12 cellular contexts compared by ENCODE assay signal in the genomic region with DNA sequence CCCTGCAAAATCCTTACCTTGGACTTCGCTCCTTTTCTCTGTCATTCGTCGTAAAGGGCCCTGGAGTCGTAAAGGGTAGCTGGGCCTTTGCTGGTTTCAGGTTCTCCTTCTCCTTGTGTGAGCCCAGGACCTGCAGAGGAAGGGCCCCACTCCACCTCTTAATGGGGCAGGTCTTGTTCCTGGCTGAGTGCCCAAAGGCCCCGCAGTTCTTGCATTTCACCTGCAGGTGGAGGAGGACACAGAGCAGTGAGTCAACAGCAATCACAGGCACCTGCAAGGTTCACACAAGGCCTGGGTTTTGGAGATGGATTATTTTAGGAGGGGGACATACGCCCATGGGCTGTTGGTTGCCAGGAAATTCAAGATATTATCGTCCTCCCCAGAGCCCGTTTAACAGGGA. TPM values are rescaled to one million over a fixed set of nuclear protein-coding genes. Genes with fewer than 3 reads are reported as not detected.
A peak's percentile ranks its signal among the peaks of the same experiment; 100 is the strongest.
DNase-seq lines count a peak whose midpoint lies in the region; ATAC-seq, FAIRE-seq and TF ChIP-seq lines count a peak whose summit lies in the region.
"Not testable (repeated sequence)": the region's sequence is repeated elsewhere in the genome, so short reads cannot be mapped to it uniquely, and the experiment has no call there.
"Had no signal": no experiment of that assay in that cellular context is flagged by ENCODE, and none has a peak within 500 bp of the region (broad histone marks: within the 10 kb centered on the region; RNA-seq: fewer than 3 reads in every experiment).

No MANE protein-coding gene starts in this region.

- ATAC-seq in GM23338: peak; percentile 92
- ATAC-seq in activated B cell treated with CpG ODN at 0.5 μM for 24 hours (ENCODE audit: low read depth): peak; percentile 31

- not testable (repeated sequence) for H3K27ac Mint-ChIP-seq in GM23338, activated B cell treated with CpG ODN at 0.5 μM for 24 hours

- not testable (repeated sequence) for TF ChIP-seq CTCF in GM23338 (conservative IDR thresholded peaks at IDR 0.05; ENCODE audit: low read depth in 2 of 2); activated B cell treated with CpG ODN at 0.5 μM for 24 hours (IDR thresholded peaks at IDR 0.05); H1 (IDR thresholded peaks at IDR 0.05; ENCODE audit: control extremely low read depth in 1 of 3, insufficient read depth in 1 of 3, low read depth in 1 of 3, low read length in 3 of 3)

- not testable (repeated sequence) for H2AK5ac ChIP-seq in H1 (ENCODE audit: low read depth, low read length)

- not testable (repeated sequence) for H2BK120ac ChIP-seq in H1 (replicated peaks; ENCODE audit: low read depth, low read length)

- H2BK5ac ChIP-seq in H1 (ENCODE audit: low read depth, low read length): not testable (repeated sequence)

- not testable (repeated sequence) for H3K4me1 Mint-ChIP-seq in GM23338, activated B cell treated with CpG ODN at 0.5 μM for 24 hours

- not testable (repeated sequence) for TF ChIP-seq RAD21 in H1 (IDR thresholded peaks at IDR 0.05 in 1 of 2, conservative IDR thresholded peaks at IDR 0.05 in 1 of 2; ENCODE audit: low read depth in 2 of 2, low read length in 2 of 2)

- not testable (repeated sequence) for H3K4me3 ChIP-seq in GM23338; H1 (ENCODE audit: extremely low read depth in 1 of 4, insufficient read depth in 2 of 4, low read depth in 3 of 4, low read length in 4 of 4)

- not testable (repeated sequence) for H2BK20ac ChIP-seq in H1 (ENCODE audit: low read length)

- TF ChIP-seq POLR2A in H1 (IDR thresholded peaks at IDR 0.05; ENCODE audit: control extremely low read depth in 1 of 2, low read depth in 2 of 2, low read length in 2 of 2): not testable (repeated sequence)

- H3K56ac ChIP-seq in H1 (replicated peaks; ENCODE audit: insufficient read length, low read depth, low read length): not testable (repeated sequence)

- not testable (repeated sequence) for TF ChIP-seq EP300 in H1 (IDR thresholded peaks at IDR 0.05; ENCODE audit: borderline replicate concordance in 1 of 2, low read depth in 2 of 2, low read length in 2 of 2)

- not testable (repeated sequence) for H3K79me1 ChIP-seq in H1 (ENCODE audit: low read depth, low read length)

- not testable (repeated sequence) for H3F3A ChIP-seq in GM23338 (replicated peaks; ENCODE audit: low read depth)

- H3K9ac ChIP-seq in H1 (replicated peaks in 1 of 4; ENCODE audit: extremely low read depth in 1 of 4, low read depth in 3 of 4, low read length in 3 of 4): not testable (repeated sequence)

- FAIRE-seq in H1 (lab: Jason Lieb, UNC) (peak; percentile 100), urothelium cell line (lab: Jason Lieb, UNC) (peak; percentile 79)

- not testable (repeated sequence) for H3K9me2 ChIP-seq in GM23338 (ENCODE audit: insufficient read depth)

- not testable (repeated sequence) for H4K8ac ChIP-seq in H1 (ENCODE audit: extremely low read depth, insufficient read depth, low read length)

- intact Hi-C loops in activated B cell treated with CpG ODN at 0.5 μM for 24 hours (cut with micrococcal nuclease): not testable (repeated sequence)

- not testable (repeated sequence) for H4K91ac ChIP-seq in H1 (replicated peaks; ENCODE audit: insufficient read length, low read length)

- not testable (repeated sequence) for H3K4me3 Mint-ChIP-seq in GM23338, activated B cell treated with CpG ODN at 0.5 μM for 24 hours

- not testable (repeated sequence) for H3K27me3 ChIP-seq in GM23338 (ENCODE audit: insufficient read depth); H1 (replicated peaks in 1 of 4; ENCODE audit: control insufficient read depth in 3 of 4, extremely low read depth in 1 of 4, insufficient read depth in 3 of 4, low read length in 3 of 4)

- CTCF ChIA-PET in activated B cell treated with CpG ODN at 0.5 μM for 24 hours (lab: Charles Lee): not testable (repeated sequence)
- CTCF ChIA-PET in H1 (lab: Charles Lee; ENCODE audit: partially characterized antibody): interaction anchor here (1.6 kb wide), 1 partner anchor 12 kb away, joined by 7 read pairs; no protein-coding TSS in a partner anchor

- H3K4me1 ChIP-seq in GM23338 (ENCODE audit: insufficient read depth); H1 (replicated peaks in 1 of 4; ENCODE audit: control insufficient read depth in 3 of 4, insufficient read depth in 4 of 4, low read length in 3 of 4): not testable (repeated sequence)

- H3K36me3 ChIP-seq in GM23338 (ENCODE audit: insufficient read depth); H1 (ENCODE audit: control insufficient read depth in 2 of 4, insufficient read depth in 4 of 4, low read length in 3 of 4): not testable (repeated sequence)

- H3K27me3 Mint-ChIP-seq in GM23338 (ENCODE audit: insufficient read depth, low read depth, poor library complexity); activated B cell treated with CpG ODN at 0.5 μM for 24 hours: not testable (repeated sequence)

- not testable (repeated sequence) for H3K14ac ChIP-seq in H1 (ENCODE audit: insufficient read length)

- H3K23ac ChIP-seq in H1 (ENCODE audit: insufficient read length): not testable (repeated sequence)

- H4K20me1 ChIP-seq in GM23338 (replicated peaks; ENCODE audit: insufficient read depth); H1 (replicated peaks in 1 of 2; ENCODE audit: control insufficient read depth in 1 of 2, insufficient read depth in 2 of 2, low read length in 2 of 2): not testable (repeated sequence)

- not testable (repeated sequence) for H2AFZ ChIP-seq in GM23338; H1 (ENCODE audit: low read length)

- H3K9me3 Mint-ChIP-seq in GM23338: peaks cover 27% of the 10 kb centered on the region
- H3K9me3 Mint-ChIP-seq in activated B cell treated with CpG ODN at 0.5 μM for 24 hours: not testable (repeated sequence)

- H3K27ac ChIP-seq in GM23338 (ENCODE audit: low read depth); H1 (ENCODE audit: low read depth, low read length): not testable (repeated sequence)

- POLR2A ChIA-PET in activated B cell treated with CpG ODN at 0.5 μM for 24 hours (lab: Charles Lee); H1 (lab: Charles Lee; ENCODE audit: partially characterized antibody): not testable (repeated sequence)

- H3K36me3 Mint-ChIP-seq in GM23338 (ENCODE audit: low read depth); activated B cell treated with CpG ODN at 0.5 μM for 24 hours (ENCODE audit: low read depth): not testable (repeated sequence)

- 86% methylated on average over 1 of the region's 8 CpGs; no CpG with 5 or more reads in 1 of the 2 experiments for WGBS in H1 (ENCODE audit: extremely low coverage in 1 of 2, insufficient coverage in 1 of 2, insufficient read length in 1 of 2, insufficient replicate concordance in 2 of 2, low coverage in 1 of 2, low lambda C conversion rate in 2 of 2, missing lambda C conversion rate in 1 of 2), 2 experiments

- not testable (repeated sequence) for H2BK12ac ChIP-seq in H1 (ENCODE audit: low read depth, low read length)

- H3K9me3 ChIP-seq in H1 (ENCODE audit: insufficient read depth in 2 of 2, low read depth in 1 of 2, low read length in 1 of 2): not testable (repeated sequence)

- H3K23me2 ChIP-seq in H1 (ENCODE audit: low read depth, low read length): not testable (repeated sequence)

- H3K4me2 ChIP-seq in GM23338; H1 (ENCODE audit: insufficient read depth in 1 of 2, low read depth in 2 of 2, low read length in 2 of 2): not testable (repeated sequence)

- not testable (repeated sequence) for H3K18ac ChIP-seq in H1 (ENCODE audit: extremely low read depth, low read length)

- H3K79me2 ChIP-seq in GM23338 (replicated peaks; ENCODE audit: insufficient read depth); H1 (ENCODE audit: control insufficient read depth in 1 of 2, insufficient read depth in 2 of 2, low read length in 2 of 2): not testable (repeated sequence)

- not testable (repeated sequence) for H2BK15ac ChIP-seq in H1 (ENCODE audit: low read length)

- not testable (repeated sequence) for H3K4ac ChIP-seq in H1 (replicated peaks; ENCODE audit: insufficient read length, low read depth, low read length)

- DNase-seq in DMS79 (lab: John Stamatoyannopoulos, UW) (peak; percentile 45), NCI-H146 (lab: John Stamatoyannopoulos, UW) (peak; percentile 17), OCI-M1 (lab: John Stamatoyannopoulos, UW) (peak; percentile 26), left kidney (ENCODE audit: low read depth, low spot score) (peak; percentile 5)
- not testable (repeated sequence) for DNase-seq in GM23338 (ENCODE audit: low spot score); activated B cell treated with CpG ODN at 0.5 μM for 24 hours; H1 (ENCODE audit: low read depth in 1 of 2, low spot score in 2 of 2); urothelium cell line (ENCODE audit: low spot score)

- not testable (repeated sequence) for H4K5ac ChIP-seq in H1 (ENCODE audit: insufficient read length, low read depth, low read length)

RNA-seq across cellular contexts. Expression of a gene that starts 32.2 kb away (rescaled TPM):
- 17.0 and 22.1 TPM in 2 replicates for total RNA-seq in GM23338 (2014; rRNA removed; shearing (Covaris generic))
- polyA plus RNA-seq in GM23338 (2016; fragmentation: Nextera tagmentation; extraction: Ambion mirVana) (4.3 and 5.5 TPM in 2 replicates), H1 (2011; rRNA removed) (2.4 and 3.6 TPM in 2 replicates)
- total RNA-seq in activated B cell treated with CpG ODN at 0.5 μM for 24 hours: 11.6 and 11.9 TPM in 2 replicates
- 20.8 and 22.5 TPM in 2 replicates for total RNA-seq in H1 (2021; fragmentation: NEBNext Ultra II Directional; extraction: Animal tissue kit (Norgen Biotek cat#: 25700))
- 4.9 TPM for polyA plus RNA-seq in H1 (2011; cell fraction: cytosol; rRNA removed)
- polyA plus RNA-seq in H1 (2011; cell fraction: nucleus; rRNA removed): 3.4 TPM
- polyA plus RNA-seq in H1 (2012, experiment 1 of 2): 7.1 to 13.6 TPM (median 8.5 TPM) in 4 replicates
- polyA plus RNA-seq in H1 (2012, experiment 2 of 2): 0.66 TPM
- 8.5 TPM for polyA plus RNA-seq in H1 (2013, experiment 1 of 2)
- polyA plus RNA-seq in H1 (2013, experiment 2 of 2): 8.0 TPM
- 24.1 and 36.6 TPM in 2 replicates for polyA minus RNA-seq in H1 (2011; rRNA and poly(A)+ RNA removed)
- 18.0 TPM for polyA minus RNA-seq in H1 (2011; cell fraction: cytosol; rRNA and poly(A)+ RNA removed)
- 37.7 TPM for polyA minus RNA-seq in H1 (2011; cell fraction: nucleus; rRNA and poly(A)+ RNA removed)

RNA-seq across cellular contexts. Expression of a gene that starts 33.8 kb away (rescaled TPM):
- not detected in 2 replicates for total RNA-seq in GM23338 (2014; rRNA removed; shearing (Covaris generic))
- polyA plus RNA-seq in GM23338 (2016; fragmentation: Nextera tagmentation; extraction: Ambion mirVana) (not detected in 2 replicates), H1 (2011; rRNA removed) (not detected in 2 replicates)
- not detected in 2 replicates for total RNA-seq in activated B cell treated with CpG ODN at 0.5 μM for 24 hours
- not detected in 2 replicates for total RNA-seq in H1 (2021; fragmentation: NEBNext Ultra II Directional; extraction: Animal tissue kit (Norgen Biotek cat#: 25700))
- not detected for polyA plus RNA-seq in H1 (2011; cell fraction: cytosol; rRNA removed)
- polyA plus RNA-seq in H1 (2011; cell fraction: nucleus; rRNA removed): not detected
- not detected in 4 replicates for polyA plus RNA-seq in H1 (2012, experiment 1 of 2)
- not detected for polyA plus RNA-seq in H1 (2012, experiment 2 of 2)
- not detected for polyA plus RNA-seq in H1 (2013, experiment 1 of 2)
- polyA plus RNA-seq in H1 (2013, experiment 2 of 2): not detected
- not detected in 2 replicates for polyA minus RNA-seq in H1 (2011; rRNA and poly(A)+ RNA removed)
- not detected for polyA minus RNA-seq in H1 (2011; cell fraction: cytosol; rRNA and poly(A)+ RNA removed)
- not detected for polyA minus RNA-seq in H1 (2011; cell fraction: nucleus; rRNA and poly(A)+ RNA removed)
- total RNA-seq: Caco-2; CD4-positive, CD25-positive, alpha-beta regulatory T cell; CD8-positive, alpha-beta memory T cell; Daoy had no signal
- polyA plus RNA-seq: CD4-positive, CD25-positive, alpha-beta regulatory T cell; CD8-positive, alpha-beta memory T cell had no signal

RNA-seq across cellular contexts. Expression of a gene that starts 43.2 kb away (rescaled TPM):
- total RNA-seq in GM23338 (2014; rRNA removed; shearing (Covaris generic)): not detected in 2 replicates
- polyA plus RNA-seq in GM23338 (2016; fragmentation: Nextera tagmentation; extraction: Ambion mirVana): not detected in 2 replicates
- not detected in 2 replicates for total RNA-seq in activated B cell treated with CpG ODN at 0.5 μM for 24 hours
- not detected in 2 replicates for total RNA-seq in H1 (2021; fragmentation: NEBNext Ultra II Directional; extraction: Animal tissue kit (Norgen Biotek cat#: 25700))
- 0.06 TPM in 1 of 2 replicates, not detected in the other for polyA plus RNA-seq in H1 (2011; rRNA removed)
- not detected for polyA plus RNA-seq in H1 (2011; cell fraction: cytosol; rRNA removed)
- not detected for polyA plus RNA-seq in H1 (2011; cell fraction: nucleus; rRNA removed)
- polyA plus RNA-seq in H1 (2012, experiment 1 of 2): not detected in 4 replicates
- not detected for polyA plus RNA-seq in H1 (2012, experiment 2 of 2)
- polyA plus RNA-seq in H1 (2013, experiment 1 of 2): not detected
- not detected for polyA plus RNA-seq in H1 (2013, experiment 2 of 2)
- polyA minus RNA-seq in H1 (2011; rRNA and poly(A)+ RNA removed): 0.51 TPM in 1 of 2 replicates, not detected in the other
- polyA minus RNA-seq in H1 (2011; cell fraction: cytosol; rRNA and poly(A)+ RNA removed): not detected
- polyA minus RNA-seq in H1 (2011; cell fraction: nucleus; rRNA and poly(A)+ RNA removed): 1.3 TPM
- total RNA-seq: Caco-2; CD4-positive, CD25-positive, alpha-beta regulatory T cell; CD8-positive, alpha-beta memory T cell; Daoy had no signal
- polyA plus RNA-seq: CD4-positive, CD25-positive, alpha-beta regulatory T cell; CD8-positive, alpha-beta memory T cell had no signal

RNA-seq across cellular contexts. Expression of a gene that starts 46.7 kb away (rescaled TPM):
- total RNA-seq in GM23338 (2014; rRNA removed; shearing (Covaris generic)): 57.2 and 60.5 TPM in 2 replicates
- polyA plus RNA-seq in GM23338 (2016; fragmentation: Nextera tagmentation; extraction: Ambion mirVana) (68.1 and 74.8 TPM in 2 replicates), H1 (2011; rRNA removed) (26.6 and 37.0 TPM in 2 replicates)
- 13.7 and 14.2 TPM in 2 replicates for total RNA-seq in activated B cell treated with CpG ODN at 0.5 μM for 24 hours
- total RNA-seq in H1 (2021; fragmentation: NEBNext Ultra II Directional; extraction: Animal tissue kit (Norgen Biotek cat#: 25700)): 28.0 and 29.6 TPM in 2 replicates
- polyA plus RNA-seq in H1 (2011; cell fraction: cytosol; rRNA removed): 52.3 TPM
- polyA plus RNA-seq in H1 (2011; cell fraction: nucleus; rRNA removed): 14.2 TPM
- 39.3 to 57.5 TPM (median 42.9 TPM) in 4 replicates for polyA plus RNA-seq in H1 (2012, experiment 1 of 2)
- polyA plus RNA-seq in H1 (2012, experiment 2 of 2): 13.2 TPM
- polyA plus RNA-seq in H1 (2013, experiment 1 of 2): 33.3 TPM
- 32.0 TPM for polyA plus RNA-seq in H1 (2013, experiment 2 of 2)
- polyA minus RNA-seq in H1 (2011; rRNA and poly(A)+ RNA removed): 48.2 and 57.7 TPM in 2 replicates
- 43.6 TPM for polyA minus RNA-seq in H1 (2011; cell fraction: cytosol; rRNA and poly(A)+ RNA removed)
- 44.1 TPM for polyA minus RNA-seq in H1 (2011; cell fraction: nucleus; rRNA and poly(A)+ RNA removed)
- total RNA-seq: Caco-2 had no signal
